In the genomic region with DNA sequence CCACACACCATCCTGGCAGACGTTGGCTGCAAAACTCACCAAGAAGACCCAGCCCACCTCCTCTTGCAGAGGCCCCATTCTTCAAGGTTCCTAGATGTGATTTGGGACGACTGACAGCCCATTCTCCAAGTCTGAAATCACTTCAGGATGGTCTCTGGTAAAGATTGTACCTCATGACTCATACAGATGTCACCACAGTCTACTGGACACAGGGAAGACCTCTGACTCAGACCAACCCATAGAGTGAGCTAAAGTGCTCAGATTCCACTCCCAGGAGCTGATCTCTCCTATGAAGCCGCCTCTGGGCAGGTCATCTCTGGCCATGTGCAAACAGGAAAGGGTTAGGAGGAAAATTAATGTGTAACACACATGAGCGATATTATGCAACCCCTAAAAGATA, we compare ENCODE assay signal across 2 cellular contexts.
TF ChIP-seq lines count a peak whose summit lies in the region.

No MANE protein-coding gene starts in this region.

TF ChIP-seq in SK-N-SH treated with all-trans-retinoic acid at 6 μM for 48 hours, 23 proteins besides CTCF, POLR2A, EP300 and RAD21 (continued from another document):
- TF ChIP-seq, protein P1, sequence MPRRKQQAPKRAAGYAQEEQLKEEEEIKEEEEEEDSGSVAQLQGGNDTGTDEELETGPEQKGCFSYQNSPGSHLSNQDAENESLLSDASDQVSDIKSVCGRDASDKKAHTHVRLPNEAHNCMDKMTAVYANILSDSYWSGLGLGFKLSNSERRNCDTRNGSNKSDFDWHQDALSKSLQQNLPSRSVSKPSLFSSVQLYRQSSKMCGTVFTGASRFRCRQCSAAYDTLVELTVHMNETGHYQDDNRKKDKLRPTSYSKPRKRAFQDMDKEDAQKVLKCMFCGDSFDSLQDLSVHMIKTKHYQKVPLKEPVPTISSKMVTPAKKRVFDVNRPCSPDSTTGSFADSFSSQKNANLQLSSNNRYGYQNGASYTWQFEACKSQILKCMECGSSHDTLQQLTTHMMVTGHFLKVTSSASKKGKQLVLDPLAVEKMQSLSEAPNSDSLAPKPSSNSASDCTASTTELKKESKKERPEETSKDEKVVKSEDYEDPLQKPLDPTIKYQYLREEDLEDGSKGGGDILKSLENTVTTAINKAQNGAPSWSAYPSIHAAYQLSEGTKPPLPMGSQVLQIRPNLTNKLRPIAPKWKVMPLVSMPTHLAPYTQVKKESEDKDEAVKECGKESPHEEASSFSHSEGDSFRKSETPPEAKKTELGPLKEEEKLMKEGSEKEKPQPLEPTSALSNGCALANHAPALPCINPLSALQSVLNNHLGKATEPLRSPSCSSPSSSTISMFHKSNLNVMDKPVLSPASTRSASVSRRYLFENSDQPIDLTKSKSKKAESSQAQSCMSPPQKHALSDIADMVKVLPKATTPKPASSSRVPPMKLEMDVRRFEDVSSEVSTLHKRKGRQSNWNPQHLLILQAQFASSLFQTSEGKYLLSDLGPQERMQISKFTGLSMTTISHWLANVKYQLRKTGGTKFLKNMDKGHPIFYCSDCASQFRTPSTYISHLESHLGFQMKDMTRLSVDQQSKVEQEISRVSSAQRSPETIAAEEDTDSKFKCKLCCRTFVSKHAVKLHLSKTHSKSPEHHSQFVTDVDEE (CRISPR knock-in tag; IDR thresholded peaks at IDR 0.05): no peak
- TF ChIP-seq, protein P2, sequence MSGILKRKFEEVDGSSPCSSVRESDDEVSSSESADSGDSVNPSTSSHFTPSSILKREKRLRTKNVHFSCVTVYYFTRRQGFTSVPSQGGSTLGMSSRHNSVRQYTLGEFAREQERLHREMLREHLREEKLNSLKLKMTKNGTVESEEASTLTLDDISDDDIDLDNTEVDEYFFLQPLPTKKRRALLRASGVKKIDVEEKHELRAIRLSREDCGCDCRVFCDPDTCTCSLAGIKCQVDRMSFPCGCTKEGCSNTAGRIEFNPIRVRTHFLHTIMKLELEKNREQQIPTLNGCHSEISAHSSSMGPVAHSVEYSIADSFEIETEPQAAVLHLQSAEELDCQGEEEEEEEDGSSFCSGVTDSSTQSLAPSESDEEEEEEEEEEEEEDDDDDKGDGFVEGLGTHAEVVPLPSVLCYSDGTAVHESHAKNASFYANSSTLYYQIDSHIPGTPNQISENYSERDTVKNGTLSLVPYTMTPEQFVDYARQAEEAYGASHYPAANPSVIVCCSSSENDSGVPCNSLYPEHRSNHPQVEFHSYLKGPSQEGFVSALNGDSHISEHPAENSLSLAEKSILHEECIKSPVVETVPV (CRISPR knock-in tag; IDR thresholded peaks at IDR 0.05): no peak
- TF ChIP-seq PPARA (CRISPR knock-in tag; IDR thresholded peaks at IDR 0.05; ENCODE audit: borderline replicate concordance): no peak
- TF ChIP-seq, protein P3, sequence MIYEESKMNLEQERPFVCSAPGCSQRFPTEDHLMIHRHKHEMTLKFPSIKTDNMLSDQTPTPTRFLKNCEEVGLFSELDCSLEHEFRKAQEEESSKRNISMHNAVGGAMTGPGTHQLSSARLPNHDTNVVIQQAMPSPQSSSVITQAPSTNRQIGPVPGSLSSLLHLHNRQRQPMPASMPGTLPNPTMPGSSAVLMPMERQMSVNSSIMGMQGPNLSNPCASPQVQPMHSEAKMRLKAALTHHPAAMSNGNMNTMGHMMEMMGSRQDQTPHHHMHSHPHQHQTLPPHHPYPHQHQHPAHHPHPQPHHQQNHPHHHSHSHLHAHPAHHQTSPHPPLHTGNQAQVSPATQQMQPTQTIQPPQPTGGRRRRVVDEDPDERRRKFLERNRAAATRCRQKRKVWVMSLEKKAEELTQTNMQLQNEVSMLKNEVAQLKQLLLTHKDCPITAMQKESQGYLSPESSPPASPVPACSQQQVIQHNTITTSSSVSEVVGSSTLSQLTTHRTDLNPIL (CRISPR knock-in tag; IDR thresholded peaks at IDR 0.05; ENCODE audit: low read depth): no peak
- TF ChIP-seq ZNF565 (CRISPR knock-in tag; conservative IDR thresholded peaks at IDR 0.05; ENCODE audit: low read depth): no peak
- TF ChIP-seq SNAI2 (CRISPR knock-in tag; IDR thresholded peaks at IDR 0.05): no peak
- no peak for TF ChIP-seq OSR1 (CRISPR knock-in tag; IDR thresholded peaks at IDR 0.05)
- no peak for TF ChIP-seq ZFP3 (CRISPR knock-in tag; IDR thresholded peaks at IDR 0.05)
- TF ChIP-seq, protein P4, sequence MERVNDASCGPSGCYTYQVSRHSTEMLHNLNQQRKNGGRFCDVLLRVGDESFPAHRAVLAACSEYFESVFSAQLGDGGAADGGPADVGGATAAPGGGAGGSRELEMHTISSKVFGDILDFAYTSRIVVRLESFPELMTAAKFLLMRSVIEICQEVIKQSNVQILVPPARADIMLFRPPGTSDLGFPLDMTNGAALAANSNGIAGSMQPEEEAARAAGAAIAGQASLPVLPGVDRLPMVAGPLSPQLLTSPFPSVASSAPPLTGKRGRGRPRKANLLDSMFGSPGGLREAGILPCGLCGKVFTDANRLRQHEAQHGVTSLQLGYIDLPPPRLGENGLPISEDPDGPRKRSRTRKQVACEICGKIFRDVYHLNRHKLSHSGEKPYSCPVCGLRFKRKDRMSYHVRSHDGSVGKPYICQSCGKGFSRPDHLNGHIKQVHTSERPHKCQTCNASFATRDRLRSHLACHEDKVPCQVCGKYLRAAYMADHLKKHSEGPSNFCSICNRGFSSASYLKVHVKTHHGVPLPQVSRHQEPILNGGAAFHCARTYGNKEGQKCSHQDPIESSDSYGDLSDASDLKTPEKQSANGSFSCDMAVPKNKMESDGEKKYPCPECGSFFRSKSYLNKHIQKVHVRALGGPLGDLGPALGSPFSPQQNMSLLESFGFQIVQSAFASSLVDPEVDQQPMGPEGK (CRISPR knock-in tag; IDR thresholded peaks at IDR 0.05; ENCODE audit: borderline replicate concordance): no peak
- no peak for TF ChIP-seq RARB (CRISPR knock-in tag; IDR thresholded peaks at IDR 0.05)
- no peak for TF ChIP-seq ESRRG (CRISPR knock-in tag; IDR thresholded peaks at IDR 0.05)
- no peak for TF ChIP-seq ARNTL (CRISPR knock-in tag; IDR thresholded peaks at IDR 0.05; ENCODE audit: borderline replicate concordance, low read depth)
- no peak for TF ChIP-seq ZFP30 (CRISPR knock-in tag; IDR thresholded peaks at IDR 0.05)
- TF ChIP-seq, protein P5, sequence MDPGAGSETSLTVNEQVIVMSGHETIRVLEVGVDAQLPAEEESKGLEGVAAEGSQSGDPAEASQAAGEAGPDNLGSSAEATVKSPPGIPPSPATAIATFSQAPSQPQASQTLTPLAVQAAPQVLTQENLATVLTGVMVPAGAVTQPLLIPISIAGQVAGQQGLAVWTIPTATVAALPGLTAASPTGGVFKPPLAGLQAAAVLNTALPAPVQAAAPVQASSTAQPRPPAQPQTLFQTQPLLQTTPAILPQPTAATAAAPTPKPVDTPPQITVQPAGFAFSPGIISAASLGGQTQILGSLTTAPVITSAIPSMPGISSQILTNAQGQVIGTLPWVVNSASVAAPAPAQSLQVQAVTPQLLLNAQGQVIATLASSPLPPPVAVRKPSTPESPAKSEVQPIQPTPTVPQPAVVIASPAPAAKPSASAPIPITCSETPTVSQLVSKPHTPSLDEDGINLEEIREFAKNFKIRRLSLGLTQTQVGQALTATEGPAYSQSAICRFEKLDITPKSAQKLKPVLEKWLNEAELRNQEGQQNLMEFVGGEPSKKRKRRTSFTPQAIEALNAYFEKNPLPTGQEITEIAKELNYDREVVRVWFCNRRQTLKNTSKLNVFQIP (CRISPR knock-in tag; IDR thresholded peaks at IDR 0.05; ENCODE audit: borderline replicate concordance, low read depth): no peak
- TF ChIP-seq TCF4 (CRISPR knock-in tag; IDR thresholded peaks at IDR 0.05; ENCODE audit: borderline replicate concordance): no peak
- no peak for TF ChIP-seq ZNF70 (CRISPR knock-in tag; IDR thresholded peaks at IDR 0.05)
- no peak for TF ChIP-seq CSDC2 (CRISPR knock-in tag; IDR thresholded peaks at IDR 0.05)
- no peak for TF ChIP-seq BACH2 (CRISPR knock-in tag; IDR thresholded peaks at IDR 0.05; ENCODE audit: borderline replicate concordance)

TF ChIP-seq in SK-N-SH, 30 proteins besides CTCF, POLR2A, EP300 and RAD21 (continued from another document):
- TF ChIP-seq YY1 (IDR thresholded peaks at IDR 0.05; ENCODE audit: low read depth): no peak
- no peak for TF ChIP-seq NFIC (IDR thresholded peaks at IDR 0.05; ENCODE audit: borderline replicate concordance)
- no peak for TF ChIP-seq NRF1 (IDR thresholded peaks at IDR 0.05; ENCODE audit: low read depth, low read length)
- TF ChIP-seq GABPA (IDR thresholded peaks at IDR 0.05; ENCODE audit: low read depth): no peak
- no peak for TF ChIP-seq TCF12 (IDR thresholded peaks at IDR 0.05)
- TF ChIP-seq FOXJ3 (CRISPR knock-in tag; IDR thresholded peaks at IDR 0.05): no peak
- TF ChIP-seq, protein P6, sequence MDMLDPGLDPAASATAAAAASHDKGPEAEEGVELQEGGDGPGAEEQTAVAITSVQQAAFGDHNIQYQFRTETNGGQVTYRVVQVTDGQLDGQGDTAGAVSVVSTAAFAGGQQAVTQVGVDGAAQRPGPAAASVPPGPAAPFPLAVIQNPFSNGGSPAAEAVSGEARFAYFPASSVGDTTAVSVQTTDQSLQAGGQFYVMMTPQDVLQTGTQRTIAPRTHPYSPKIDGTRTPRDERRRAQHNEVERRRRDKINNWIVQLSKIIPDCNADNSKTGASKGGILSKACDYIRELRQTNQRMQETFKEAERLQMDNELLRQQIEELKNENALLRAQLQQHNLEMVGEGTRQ (IDR thresholded peaks at IDR 0.05; ENCODE audit: borderline replicate concordance, low read depth, low read length): no peak
- TF ChIP-seq GATA2 (CRISPR knock-in tag; IDR thresholded peaks at IDR 0.05): no peak
